ENCODE assay signal across 8 cellular contexts in genomic region chr7:102412548-102412947, GRCh38. TPM values are rescaled to one million over a fixed set of nuclear protein-coding genes. Genes with fewer than 3 reads are reported as not detected.
DNase-seq lines count a peak whose midpoint lies in the region; TF ChIP-seq lines count a peak whose summit lies in the region.

No MANE protein-coding gene starts in this region.

- in situ Hi-C loops in GM13977 (cut with MboI; ENCODE audit: low pct_unique_long_range_greater_than_20kb, low sequenced_read_pairs, unreplicated experiment): loop anchor here (5.0 kb wide), 1 partner anchor 35 kb away; no protein-coding TSS in a partner anchor

- DNase-seq in AG10803 (ENCODE audit: low read depth) (peak; percentile 25), GM13977 (ENCODE audit: low spot score) (no peak), T-helper 1 cell (peak in 4 of 5 donors; percentile 26 to 44 (median 37)), dermis blood vessel endothelial cell (peak; percentile 62), myocyte (ENCODE audit: low read depth) (peak; percentile 80), DMS114 treated with DMSO at 0.1 percent for 48 hours (lab: John Stamatoyannopoulos, UW; ENCODE audit: unreplicated experiment) (no peak), NCI-H187 (lab: John Stamatoyannopoulos, UW) (no peak)
- DNase-seq in activated CD4-positive, CD25-positive, alpha-beta regulatory T cell treated with anti-CD3 and anti-CD28 coated beads, Interleukin-2, amount 50 U/mL, for 72 hours: no peak

- TF ChIP-seq CTCF in AG10803 (conservative IDR thresholded peaks at IDR 0.05; ENCODE audit: low read length): peak; percentile 47
- TF ChIP-seq CTCF in GM13977 (IDR thresholded peaks at IDR 0.05; ENCODE audit: extremely low read depth, insufficient read depth, missing control alignments): peak; percentile 56

- no peak overlapping the region for H3K4me3 ChIP-seq in AG10803 (ENCODE audit: low read length)

RNA-seq across cellular contexts. Expression of gene PRKRIP1, which starts 16.4 kb away (rescaled TPM):
- total RNA-seq in dermis blood vessel endothelial cell (15.9 and 18.0 TPM in 2 replicates), myocyte (36.2 and 38.9 TPM in 2 replicates)
- 46.3 TPM for polyA plus RNA-seq in myocyte (2012)

RNA-seq across cellular contexts. Expression of gene ORAI2, which starts 20.8 kb away (rescaled TPM):
- total RNA-seq in dermis blood vessel endothelial cell (94.3 and 147 TPM in 2 replicates), myocyte (33.5 and 55.6 TPM in 2 replicates)
- polyA plus RNA-seq in myocyte (2012): 63.7 TPM

RNA-seq across cellular contexts. Expression of gene ALKBH4, which starts 52.1 kb away (rescaled TPM):
- total RNA-seq in dermis blood vessel endothelial cell (11.6 and 25.5 TPM in 2 replicates), myocyte (17.5 and 28.7 TPM in 2 replicates)
- 13.2 TPM for polyA plus RNA-seq in myocyte (2012)

RNA-seq across cellular contexts. Expression of gene LRWD1, which starts 52.2 kb away (rescaled TPM):
- 21.6 and 28.8 TPM in 2 replicates for total RNA-seq in dermis blood vessel endothelial cell
- 41.3 and 52.0 TPM in 2 replicates for total RNA-seq in myocyte
- 25.9 TPM for polyA plus RNA-seq in myocyte (2012)

RNA-seq across cellular contexts. Expression of gene SPDYE6, which starts 56.3 kb away (rescaled TPM):
- total RNA-seq in dermis blood vessel endothelial cell (not detected in 2 replicates), myocyte (not detected in 2 replicates)
- polyA plus RNA-seq in myocyte (2012): 4.5 TPM

Comparison
In these comparisons a context has a peak if more than half of its experiments do, and no peak if none do; other contexts are left out.
1. DNase-seq: peak in AG10803 (single experiment), T-helper 1 cell (4 of 5), dermis blood vessel endothelial cell (single experiment) and myocyte (single experiment); none in GM13977 (single experiment), DMS114 treated with DMSO at 0.1 percent for 48 hours (single experiment), activated CD4-positive, CD25-positive, alpha-beta regulatory T cell treated with anti-CD3 and anti-CD28 coated beads, Interleukin-2, amount 50 U/mL, for 72 hours (single experiment) and NCI-H187 (0 of 2).